In genomic region chr6:43976706-43977403, GRCh38 we compare ENCODE assay signal across 20 cellular contexts.
"Had no signal": no experiment of that assay in that cellular context is flagged by ENCODE, and none has a peak within 500 bp of the region (broad histone marks: within the 10 kb centered on the region; RNA-seq: fewer than 3 reads in every experiment).

No MANE protein-coding gene starts in this region.

- DNase-seq: activated CD4-positive, alpha-beta T cell treated with anti-CD3 and anti-CD28 coated beads for 1 hour; activated CD4-positive, alpha-beta T cell treated with anti-CD3 and anti-CD28 coated beads, Interleukin-2, amount 50 U/mL, for 1 hour; activated CD8-positive, alpha-beta T cell treated with anti-CD3 and anti-CD28 coated beads, Interleukin-2, amount 10 ng/mL, durations not matched to agents 7 days and 5 days; activated gamma-delta T cell; activated naive CD4-positive, alpha-beta T cell treated with anti-CD3 and anti-CD28 coated beads, Interleukin-2, amount 50 U/mL, for 16 hours; activated naive CD8-positive, alpha-beta T cell treated with anti-CD3 and anti-CD28 coated beads, Interleukin-2, amount 50 U/mL, for 24 hours; cortex of kidney; effector CD4-positive, alpha-beta T cell; foreskin keratinocyte; midbrain; occipital lobe; stimulated activated CD4-positive, alpha-beta T cell treated with anti-CD3 and anti-CD28 coated beads, Interleukin-2, amount 100 ng/mL, for 48 hours; stimulated activated CD8-positive, alpha-beta memory T cell treated with anti-CD3 and anti-CD28 coated beads, Interleukin-4, amount 100 ng/mL, for 48 hours; stimulated activated naive CD4-positive, alpha-beta T cell treated with Interleukin-2 at 50 U/mL for 16 hours had no signal

- H3K4me3 Mint-ChIP-seq: activated CD8-positive, alpha-beta T cell treated with anti-CD3 and anti-CD28 coated beads, Interleukin-2, amount 10 ng/mL, durations not matched to agents 7 days and 5 days; activated naive CD8-positive, alpha-beta T cell treated with anti-CD3 and anti-CD28 coated beads, Interleukin-2, amount 50 U/mL, for 24 hours; activated T-helper 1 cell treated with anti-CD3 and anti-CD28 coated beads, Interleukin-12 subunit alpha, Interleukin-12 subunit beta, Interleukin-2, Interleukin-4 antibody, amounts not matched to agents 30 ng/mL and 10 ng/mL and 1 ng/mL, durations not matched to agents 14 hours and 24 hours and 36 hours; neural crest cell; T-cell; T-helper 2 cell treated with Interferon-gamma antibody and Interleukin-4, amounts not matched to agents 5 μg/mL and 100 μg/mL, for 36 hours had no signal

- H3K27ac ChIP-seq: foreskin keratinocyte had no signal

- H3K9me3 Mint-ChIP-seq: activated naive CD8-positive, alpha-beta T cell treated with anti-CD3 and anti-CD28 coated beads, Interleukin-2, amount 50 U/mL, for 24 hours; activated T-helper 1 cell treated with anti-CD3 and anti-CD28 coated beads, Interleukin-12 subunit alpha, Interleukin-12 subunit beta, Interleukin-2, Interleukin-4 antibody, amounts not matched to agents 30 ng/mL and 10 ng/mL and 1 ng/mL, durations not matched to agents 14 hours and 24 hours and 36 hours; neural crest cell; T-helper 2 cell treated with Interferon-gamma antibody and Interleukin-4, amounts not matched to agents 5 μg/mL and 100 μg/mL, for 36 hours had no signal

- H3K27ac Mint-ChIP-seq: activated CD8-positive, alpha-beta T cell treated with anti-CD3 and anti-CD28 coated beads, Interleukin-2, amount 10 ng/mL, durations not matched to agents 7 days and 5 days; activated naive CD8-positive, alpha-beta T cell treated with anti-CD3 and anti-CD28 coated beads, Interleukin-2, amount 50 U/mL, for 24 hours; activated T-helper 1 cell treated with anti-CD3 and anti-CD28 coated beads, Interleukin-12 subunit alpha, Interleukin-12 subunit beta, Interleukin-2, Interleukin-4 antibody, amounts not matched to agents 30 ng/mL and 10 ng/mL and 1 ng/mL, durations not matched to agents 14 hours and 24 hours and 36 hours; progenitor cell of endocrine pancreas; T-cell; T-helper 2 cell treated with Interferon-gamma antibody and Interleukin-4, amounts not matched to agents 5 μg/mL and 100 μg/mL, for 36 hours had no signal

- ATAC-seq: activated CD8-positive, alpha-beta T cell treated with anti-CD3 and anti-CD28 coated beads, Interleukin-2, amount 10 ng/mL, durations not matched to agents 7 days and 5 days; foreskin keratinocyte; left lobe of liver had no signal

- H3K4me1 Mint-ChIP-seq: neural crest cell, T-cell had no signal

- H3K36me3 Mint-ChIP-seq: T-cell had no signal

- H3K27me3 ChIP-seq: foreskin keratinocyte had no signal
